ENCODE assay signal across 1 cellular context in genomic region chr7:151838861-151839381, GRCh38.
TF ChIP-seq lines count a peak whose summit lies in the region.

No MANE protein-coding gene starts in this region.

TF ChIP-seq in SK-N-SH, 30 proteins besides CTCF, POLR2A, EP300 and RAD21 (continued from another document):
- TF ChIP-seq RXRA (IDR thresholded peaks at IDR 0.05; ENCODE audit: borderline replicate concordance, low read depth) (no peak), PBX3 (IDR thresholded peaks at IDR 0.05) (no peak), JUND (IDR thresholded peaks at IDR 0.05) (no peak), GABPA (IDR thresholded peaks at IDR 0.05; ENCODE audit: low read depth) (no peak), NRF1 (IDR thresholded peaks at IDR 0.05; ENCODE audit: low read depth, low read length) (no peak), MEF2A (IDR thresholded peaks at IDR 0.05; ENCODE audit: borderline replicate concordance, low read depth) (no peak), IRF3 (IDR thresholded peaks at IDR 0.05; ENCODE audit: low read depth, low read length) (no peak)
- TF ChIP-seq, protein P1, sequence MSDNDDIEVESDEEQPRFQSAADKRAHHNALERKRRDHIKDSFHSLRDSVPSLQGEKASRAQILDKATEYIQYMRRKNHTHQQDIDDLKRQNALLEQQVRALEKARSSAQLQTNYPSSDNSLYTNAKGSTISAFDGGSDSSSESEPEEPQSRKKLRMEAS (IDR thresholded peaks at IDR 0.05; ENCODE audit: low read depth), result no peak
- TF ChIP-seq, protein P2, sequence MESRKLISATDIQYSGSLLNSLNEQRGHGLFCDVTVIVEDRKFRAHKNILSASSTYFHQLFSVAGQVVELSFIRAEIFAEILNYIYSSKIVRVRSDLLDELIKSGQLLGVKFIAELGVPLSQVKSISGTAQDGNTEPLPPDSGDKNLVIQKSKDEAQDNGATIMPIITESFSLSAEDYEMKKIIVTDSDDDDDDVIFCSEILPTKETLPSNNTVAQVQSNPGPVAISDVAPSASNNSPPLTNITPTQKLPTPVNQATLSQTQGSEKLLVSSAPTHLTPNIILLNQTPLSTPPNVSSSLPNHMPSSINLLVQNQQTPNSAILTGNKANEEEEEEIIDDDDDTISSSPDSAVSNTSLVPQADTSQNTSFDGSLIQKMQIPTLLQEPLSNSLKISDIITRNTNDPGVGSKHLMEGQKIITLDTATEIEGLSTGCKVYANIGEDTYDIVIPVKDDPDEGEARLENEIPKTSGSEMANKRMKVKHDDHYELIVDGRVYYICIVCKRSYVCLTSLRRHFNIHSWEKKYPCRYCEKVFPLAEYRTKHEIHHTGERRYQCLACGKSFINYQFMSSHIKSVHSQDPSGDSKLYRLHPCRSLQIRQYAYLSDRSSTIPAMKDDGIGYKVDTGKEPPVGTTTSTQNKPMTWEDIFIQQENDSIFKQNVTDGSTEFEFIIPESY (IDR thresholded peaks at IDR 0.05; ENCODE audit: borderline replicate concordance, low read depth), result no peak
